7 cellular contexts compared by ENCODE assay signal in the genomic region with DNA sequence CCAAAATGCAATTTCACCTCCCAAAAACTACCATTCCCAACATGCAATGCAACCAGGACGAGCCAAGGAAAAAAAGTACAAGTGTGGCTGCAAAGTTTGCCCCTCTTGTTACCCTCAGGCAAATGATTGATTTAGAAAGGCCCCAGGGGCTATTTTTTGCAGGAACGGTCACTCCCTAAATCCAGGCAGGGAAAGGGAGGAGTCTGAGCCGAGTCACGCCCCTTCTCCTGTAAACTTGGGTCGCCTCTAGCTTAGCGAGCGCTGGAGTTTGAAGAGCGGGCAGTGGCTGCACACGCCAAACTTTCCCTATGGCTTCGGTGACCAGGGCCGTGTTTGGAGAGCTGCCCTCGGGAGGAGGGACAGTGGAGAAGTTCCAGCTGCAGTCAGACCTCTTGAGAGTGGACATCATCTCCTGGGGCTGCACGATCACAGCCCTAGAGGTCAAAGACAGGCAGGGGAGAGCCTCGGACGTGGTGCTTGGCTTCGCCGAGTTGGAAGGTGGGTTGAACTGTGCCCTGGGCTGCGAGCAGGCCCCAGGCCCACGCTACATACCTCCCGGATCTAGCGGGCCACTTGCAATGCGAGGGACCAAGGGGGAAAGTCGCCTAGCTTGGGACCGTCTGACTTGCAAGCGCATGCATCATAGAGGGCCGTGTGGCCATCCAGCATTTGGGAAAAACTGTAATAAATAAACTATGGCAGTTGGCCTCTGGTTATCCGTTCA. TPM values are rescaled to one million over a fixed set of nuclear protein-coding genes. Genes with fewer than 3 reads are reported as not detected.
A peak's percentile ranks its signal among the peaks of the same experiment; 100 is the strongest.
DNase-seq lines count a peak whose midpoint lies in the region; ATAC-seq and TF ChIP-seq lines count a peak whose summit lies in the region.

Gene GALM, plus strand, starts transcription at position 261 of the 724 bp plus-strand sequence. Its CDS starts 48 bp downstream, at position 309.

- in situ Hi-C loops in GM13976 (cut with MboI; ENCODE audit: low sequenced_read_pairs, unreplicated experiment) = no loop called here

- no peaks in the 10 kb centered on the region for H3K9me3 ChIP-seq in parathyroid adenoma (ENCODE audit: control insufficient read depth, low read length)

- TF ChIP-seq CTCF in GM13976 (IDR thresholded peaks at IDR 0.05; ENCODE audit: borderline replicate concordance, control extremely low read depth, extremely low read depth, insufficient read depth, missing control alignments) (no peak), parathyroid adenoma (IDR thresholded peaks at IDR 0.05) (no peak)

- peak; percentile 44 for ATAC-seq in HG03432 (IDR thresholded peaks at IDR 0.05; ENCODE audit: unreplicated experiment)
- ATAC-seq in left cardiac atrium = peak; percentile 95 to 96

- H3K9ac ChIP-seq in parathyroid adenoma = no peak within 1 kb of the TSS

- peak within 1 kb of the TSS; percentile 67 for H3K4me2 ChIP-seq in parathyroid adenoma (ENCODE audit: low read length)

- peak within 1 kb of the TSS; percentile 44 for H3K27ac ChIP-seq in angular gyrus (ENCODE audit: low read depth, low read length)
- H3K27ac ChIP-seq in parathyroid adenoma = peak within 1 kb of the TSS; percentile 62

- DNase-seq in GM13976 (ENCODE audit: low spot score) (peak; percentile 48), SIG-M5 (lab: John Stamatoyannopoulos, UW) (peak; percentile 89), left cardiac atrium (peak; percentile 86), NCI-H226 (no peak)

- H3K4me3 ChIP-seq in parathyroid adenoma (ENCODE audit: low read depth, low read length) = peak within 1 kb of the TSS; percentile 68

- intact Hi-C loops in left cardiac atrium (cut with DNase I) = loop anchor here (5.0 to 10.0 kb wide), 3 partner anchors 56 to 71 kb away; partner anchors contain the start of gene HNRNPLL (in 1 of the 2)

- peaks cover 6% of the 10 kb centered on the region for H3K4me1 ChIP-seq in parathyroid adenoma

- H3K79me2 ChIP-seq in parathyroid adenoma = peaks cover 2% of the 10 kb centered on the region

- H2AFZ ChIP-seq in parathyroid adenoma = peak within 1 kb of the TSS; percentile 89

- no peaks in the 10 kb centered on the region for H3K27me3 ChIP-seq in parathyroid adenoma (ENCODE audit: control insufficient read depth, insufficient read depth, low read length)

- H3K36me3 ChIP-seq in parathyroid adenoma (ENCODE audit: control insufficient read depth, insufficient read depth, low read length) = no peaks in the 10 kb centered on the region

RNA-seq across cellular contexts. Expression of gene GALM, which starts in this region (rescaled TPM):
- 10 to 100 TPM in 1 of 2 donors, 1 to 10 TPM in 1; 9.2 to 16.8 TPM for total RNA-seq in left cardiac atrium
